ENCODE assay signal across 9 cellular contexts in genomic region chr12:32264995-32265394, GRCh38.
DNase-seq lines count a peak whose midpoint lies in the region; ATAC-seq and TF ChIP-seq lines count a peak whose summit lies in the region.
"Had no signal": no experiment of that assay in that cellular context is flagged by ENCODE, and none has a peak within 500 bp of the region (broad histone marks: within the 10 kb centered on the region; RNA-seq: fewer than 3 reads in every experiment).

No MANE protein-coding gene starts in this region.

- peak; percentile 76 for ATAC-seq in GM21786 (IDR thresholded peaks at IDR 0.05; ENCODE audit: unreplicated experiment)
- ATAC-seq: gastrocnemius medialis had no signal

- H3K9me3 ChIP-seq in HAP-1 = no peaks in the 10 kb centered on the region
- H3K9me3 ChIP-seq: gastrocnemius medialis had no signal

- peaks cover 5% of the 10 kb centered on the region for H3K36me3 ChIP-seq in HAP-1 (replicated peaks)
- H3K36me3 ChIP-seq: gastrocnemius medialis had no signal

- no peak for TF ChIP-seq CTCF in fibroblast of villous mesenchyme (IDR thresholded peaks at IDR 0.05; ENCODE audit: insufficient read depth, low read depth, low read length)

- no peaks in the 10 kb centered on the region for H3K27me3 ChIP-seq in HAP-1 (ENCODE audit: low read depth)
- H3K27me3 ChIP-seq: gastrocnemius medialis had no signal

- no peak overlapping the region for H3K4me3 ChIP-seq in fibroblast of villous mesenchyme (ENCODE audit: low read depth, low read length)
- no peak overlapping the region for H3K4me3 ChIP-seq in HAP-1
- H3K4me3 ChIP-seq: gastrocnemius medialis had no signal

- peaks cover 15% of the 10 kb centered on the region for H3K4me1 ChIP-seq in HAP-1
- H3K4me1 ChIP-seq: gastrocnemius medialis had no signal

- in situ Hi-C loops in HAP-1 (cut with MboI; ENCODE audit: low sequenced_read_pairs) = no loop called here

- DNase-seq in GDM1 (lab: John Stamatoyannopoulos, UW) = peak; percentile 35
- peak; percentile 73 for DNase-seq in MV-4-11 (lab: John Stamatoyannopoulos, UW)
- peak; percentile 91 for DNase-seq in fibroblast of villous mesenchyme (ENCODE audit: low read depth)
- no peak for DNase-seq in T-helper 1 cell
- no peak for DNase-seq in nucleus accumbens (lab: John Stamatoyannopoulos, UW)
- DNase-seq in activated T-cell treated with anti-CD3 and anti-CD28 coated beads, Interleukin-2, amount 50 U/mL, for 48 hours = no peak
- no peak for DNase-seq in HAP-1 (ENCODE audit: low spot score in 2 of 2)
- DNase-seq: gastrocnemius medialis had no signal

Comparison
In these comparisons a context has a peak if more than half of its experiments do, and no peak if none do; other contexts are left out.
1. DNase-seq: peak in GDM1 (single experiment), MV-4-11 (single experiment) and fibroblast of villous mesenchyme (single experiment); none in T-helper 1 cell (0 of 5), nucleus accumbens (0 of 56), activated T-cell treated with anti-CD3 and anti-CD28 coated beads, Interleukin-2, amount 50 U/mL, for 48 hours (0 of 2) and HAP-1 (0 of 2).